In the genomic region with DNA sequence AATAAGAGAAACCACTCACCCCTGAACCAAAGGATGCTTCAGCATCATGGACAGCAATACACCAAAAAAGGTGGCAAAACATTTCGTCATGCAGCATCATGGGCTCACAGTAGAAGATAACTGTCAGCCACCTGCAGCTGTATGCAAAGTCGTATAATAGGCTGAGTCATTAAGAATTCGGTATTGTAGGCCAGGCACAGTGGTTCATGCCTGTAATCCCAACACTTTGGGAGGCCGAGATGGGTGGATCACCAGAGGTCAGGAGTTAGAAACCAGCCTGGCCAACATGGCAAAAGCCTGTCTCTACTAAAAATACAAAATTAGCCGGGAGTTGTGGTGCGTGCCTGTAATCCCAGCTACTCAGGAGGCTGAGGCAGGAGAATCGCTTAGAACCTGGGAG, we compare ENCODE assay signal across 8 cellular contexts.
A peak's percentile ranks its signal among the peaks of the same experiment; 100 is the strongest.
DNase-seq lines count a peak whose midpoint lies in the region; ATAC-seq and TF ChIP-seq lines count a peak whose summit lies in the region.
"Not testable (repeated sequence)": the region's sequence is repeated elsewhere in the genome, so short reads cannot be mapped to it uniquely, and the experiment has no call there.

No MANE protein-coding gene starts in this region.

- not testable (repeated sequence) for H3K27ac Mint-ChIP-seq in activated CD8-positive, alpha-beta T cell treated with anti-CD3 and anti-CD28 coated beads, Interleukin-2, amount 10 ng/mL, durations not matched to agents 7 days and 5 days

- H3K4me1 Mint-ChIP-seq in activated CD8-positive, alpha-beta T cell treated with anti-CD3 and anti-CD28 coated beads, Interleukin-2, amount 10 ng/mL, durations not matched to agents 7 days and 5 days (ENCODE audit: low read depth) = not testable (repeated sequence)

- peak; percentile 73 for DNase-seq in DMS153 (lab: John Stamatoyannopoulos, UW)
- DNase-seq in NCI-H1436 (lab: John Stamatoyannopoulos, UW) = peak; percentile 83
- peak; percentile 21 for DNase-seq in NCI-H2107 (lab: John Stamatoyannopoulos, UW)
- peak; percentile 40 for DNase-seq in NCI-H510A treated with DMSO at 0.1 percent for 48 hours (lab: John Stamatoyannopoulos, UW)
- DNase-seq in NCI-H774 (lab: John Stamatoyannopoulos, UW) = peak; percentile 33
- peak; percentile 12 for DNase-seq in activated CD8-positive, alpha-beta T cell treated with anti-CD3 and anti-CD28 coated beads, Interleukin-2, amount 10 ng/mL, durations not matched to agents 7 days and 5 days
- peak; percentile 47 for DNase-seq in cardiac septum (ENCODE audit: low spot score)
- DNase-seq in suprapubic skin (ENCODE audit: low spot score in 2 of 2) = peak; percentile 7 to 26

- TF ChIP-seq CTCF in suprapubic skin (IDR thresholded peaks at IDR 0.05) = not testable (repeated sequence)

- not testable (repeated sequence) for H3K27me3 ChIP-seq in suprapubic skin

- not testable (repeated sequence) for H3K27ac ChIP-seq in suprapubic skin

- not testable (repeated sequence) for ATAC-seq in activated CD8-positive, alpha-beta T cell treated with anti-CD3 and anti-CD28 coated beads, Interleukin-2, amount 10 ng/mL, durations not matched to agents 7 days and 5 days

- WGBS in suprapubic skin = 88% methylated on average over 7 of the region's 7 CpGs

- H3K36me3 Mint-ChIP-seq in activated CD8-positive, alpha-beta T cell treated with anti-CD3 and anti-CD28 coated beads, Interleukin-2, amount 10 ng/mL, durations not matched to agents 7 days and 5 days (ENCODE audit: low read depth) = not testable (repeated sequence)

- H3K9me3 Mint-ChIP-seq in activated CD8-positive, alpha-beta T cell treated with anti-CD3 and anti-CD28 coated beads, Interleukin-2, amount 10 ng/mL, durations not matched to agents 7 days and 5 days (ENCODE audit: insufficient read depth) = not testable (repeated sequence)

- not testable (repeated sequence) for H3K27me3 Mint-ChIP-seq in activated CD8-positive, alpha-beta T cell treated with anti-CD3 and anti-CD28 coated beads, Interleukin-2, amount 10 ng/mL, durations not matched to agents 7 days and 5 days (ENCODE audit: low read depth)

- H3K9me3 ChIP-seq in suprapubic skin = not testable (repeated sequence)

- H3K4me3 Mint-ChIP-seq in activated CD8-positive, alpha-beta T cell treated with anti-CD3 and anti-CD28 coated beads, Interleukin-2, amount 10 ng/mL, durations not matched to agents 7 days and 5 days = not testable (repeated sequence)

- not testable (repeated sequence) for TF ChIP-seq POLR2A in suprapubic skin (IDR thresholded peaks at IDR 0.05)

- H3K36me3 ChIP-seq in suprapubic skin = not testable (repeated sequence)

- H3K4me3 ChIP-seq in suprapubic skin = not testable (repeated sequence)

- intact Hi-C loops in cardiac septum (cut with DNase I) = not testable (repeated sequence)

- CTCF ChIA-PET in activated CD8-positive, alpha-beta T cell treated with anti-CD3 and anti-CD28 coated beads, Interleukin-2, amount 10 ng/mL, durations not matched to agents 7 days and 5 days (lab: Charles Lee) = not testable (repeated sequence)

- POLR2A ChIA-PET in activated CD8-positive, alpha-beta T cell treated with anti-CD3 and anti-CD28 coated beads, Interleukin-2, amount 10 ng/mL, durations not matched to agents 7 days and 5 days (lab: Charles Lee) = not testable (repeated sequence)

- not testable (repeated sequence) for TF ChIP-seq EP300 in suprapubic skin (IDR thresholded peaks at IDR 0.05)

- not testable (repeated sequence) for H3K4me1 ChIP-seq in suprapubic skin

Comparison
In these comparisons a context has a peak if more than half of its experiments do, and no peak if none do; other contexts are left out.
1. DNase-seq: peak in every context shown above with its lines; median percentile 83 in NCI-H1436; 73 in DMS153; 47 in cardiac septum; 40 in NCI-H510A treated with DMSO at 0.1 percent for 48 hours; 33 in NCI-H774; 21 in NCI-H2107; 16 in suprapubic skin; 12 in activated CD8-positive, alpha-beta T cell treated with anti-CD3 and anti-CD28 coated beads, Interleukin-2, amount 10 ng/mL, durations not matched to agents 7 days and 5 days.